Comparison of ENCODE assay signal across 21 cellular contexts in genomic region chr2:190378883-190379237, GRCh38.
"Had no signal": no experiment of that assay in that cellular context is flagged by ENCODE, and none has a peak within 500 bp of the region (broad histone marks: within the 10 kb centered on the region; RNA-seq: fewer than 3 reads in every experiment).

No MANE protein-coding gene starts in this region.

- H3K36me3 ChIP-seq: gastroesophageal sphincter, upper lobe of right lung had no signal

- H3K4me1 ChIP-seq: gastroesophageal sphincter, upper lobe of right lung had no signal

- H3K4me1 Mint-ChIP-seq: activated CD4-positive, alpha-beta memory T cell treated with anti-CD3 and anti-CD28 coated beads, Interleukin-2, amount 10 ng/mL, durations not matched to agents 7 days and 5 days; activated CD4-positive, alpha-beta T cell treated with anti-CD3 and anti-CD28 coated beads for 36 hours; activated naive CD8-positive, alpha-beta T cell treated with anti-CD3 and anti-CD28 coated beads, Interleukin-2, amount 10 ng/mL, durations not matched to agents 7 days and 5 days; immature natural killer cell; WTC11 had no signal

- H3K36me3 Mint-ChIP-seq: activated naive CD8-positive, alpha-beta T cell treated with anti-CD3 and anti-CD28 coated beads, Interleukin-2, amount 10 ng/mL, durations not matched to agents 7 days and 5 days; immature natural killer cell; naive thymus-derived CD8-positive, alpha-beta T cell; WTC11 had no signal

- FAIRE-seq: colon had no signal

- H3K9me3 Mint-ChIP-seq: activated CD4-positive, alpha-beta memory T cell treated with anti-CD3 and anti-CD28 coated beads, Interleukin-2, amount 10 ng/mL, durations not matched to agents 7 days and 5 days; activated naive CD8-positive, alpha-beta T cell treated with anti-CD3 and anti-CD28 coated beads, Interleukin-2, amount 10 ng/mL, durations not matched to agents 7 days and 5 days; activated T-helper 17 cell treated with anti-CD3 and anti-CD28 coated beads, Interleukin-2, amount 50 U/mL, for 72 hours; immature natural killer cell; naive thymus-derived CD8-positive, alpha-beta T cell; WTC11 had no signal

- H3K27ac ChIP-seq: body of pancreas, gastroesophageal sphincter, upper lobe of right lung had no signal

- ATAC-seq: activated CD4-positive, alpha-beta T cell treated with anti-CD3 and anti-CD28 coated beads for 36 hours; activated T-helper 17 cell treated with anti-CD3 and anti-CD28 coated beads, Interleukin-2, amount 50 U/mL, for 72 hours; body of pancreas; gastroesophageal sphincter; naive thymus-derived CD8-positive, alpha-beta T cell; T-helper 17 cell; WTC11 had no signal

- H3K27ac Mint-ChIP-seq: activated CD4-positive, alpha-beta memory T cell treated with anti-CD3 and anti-CD28 coated beads, Interleukin-2, amount 10 ng/mL, durations not matched to agents 7 days and 5 days; activated CD4-positive, alpha-beta T cell treated with anti-CD3 and anti-CD28 coated beads for 36 hours; activated naive CD8-positive, alpha-beta T cell treated with anti-CD3 and anti-CD28 coated beads, Interleukin-2, amount 10 ng/mL, durations not matched to agents 7 days and 5 days; activated T-helper 17 cell treated with anti-CD3 and anti-CD28 coated beads, Interleukin-2, amount 50 U/mL, for 72 hours; immature natural killer cell; T-helper 17 cell; WTC11 had no signal

- H3K27me3 ChIP-seq: body of pancreas, gastroesophageal sphincter, upper lobe of right lung had no signal

- DNase-seq: activated CD4-positive, alpha-beta memory T cell treated with anti-CD3 and anti-CD28 coated beads, Interleukin-2, amount 10 ng/mL, durations not matched to agents 7 days and 5 days; activated CD4-positive, alpha-beta T cell treated with anti-CD3 and anti-CD28 coated beads for 36 hours; activated naive CD4-positive, alpha-beta T cell; activated naive CD8-positive, alpha-beta T cell treated with anti-CD3 and anti-CD28 coated beads, Interleukin-2, amount 10 ng/mL, durations not matched to agents 7 days and 5 days; activated T-cell treated with anti-CD3 and anti-CD28 coated beads, Interleukin-2, amount 50 U/mL, for 1 hour; body of pancreas; central memory CD4-positive, alpha-beta T cell; immature natural killer cell; kidney glomerular epithelial cell; mesendoderm; naive thymus-derived CD8-positive, alpha-beta T cell; stimulated activated CD4-positive, alpha-beta T cell treated with anti-CD3 and anti-CD28 coated beads, Interleukin-12 subunit alpha, Interleukin-12 subunit beta, amount 100 ng/mL, for 4 hours; stimulated activated CD4-positive, alpha-beta T cell treated with anti-CD3 and anti-CD28 coated beads, Interleukin-1b, Interleukin-23, amount 100 ng/mL, for 48 hours; stimulated activated CD8-positive, alpha-beta memory T cell treated with anti-CD3 and anti-CD28 coated beads, Interleukin-4, amount 100 ng/mL, for 48 hours; stimulated activated naive CD4-positive, alpha-beta T cell; T-helper 17 cell had no signal

- H3K4me3 ChIP-seq: body of pancreas, gastroesophageal sphincter had no signal

- H3K27me3 Mint-ChIP-seq: activated CD4-positive, alpha-beta T cell treated with anti-CD3 and anti-CD28 coated beads for 36 hours; activated naive CD8-positive, alpha-beta T cell treated with anti-CD3 and anti-CD28 coated beads, Interleukin-2, amount 10 ng/mL, durations not matched to agents 7 days and 5 days; activated T-helper 17 cell treated with anti-CD3 and anti-CD28 coated beads, Interleukin-2, amount 50 U/mL, for 72 hours; naive thymus-derived CD8-positive, alpha-beta T cell; T-helper 17 cell had no signal

- H3K4me3 Mint-ChIP-seq: activated CD4-positive, alpha-beta memory T cell treated with anti-CD3 and anti-CD28 coated beads, Interleukin-2, amount 10 ng/mL, durations not matched to agents 7 days and 5 days; activated CD4-positive, alpha-beta T cell treated with anti-CD3 and anti-CD28 coated beads for 36 hours; activated naive CD8-positive, alpha-beta T cell treated with anti-CD3 and anti-CD28 coated beads, Interleukin-2, amount 10 ng/mL, durations not matched to agents 7 days and 5 days; activated T-helper 17 cell treated with anti-CD3 and anti-CD28 coated beads, Interleukin-2, amount 50 U/mL, for 72 hours; WTC11 had no signal
